8 cellular contexts compared by ENCODE assay signal in genomic region chr14:34051966-34052657, GRCh38.
A peak's percentile ranks its signal among the peaks of the same experiment; 100 is the strongest.
DNase-seq lines count a peak whose midpoint lies in the region; ATAC-seq and TF ChIP-seq lines count a peak whose summit lies in the region.

No MANE protein-coding gene starts in this region.

- H3K4me3 ChIP-seq in Caco-2 (ENCODE audit: low read depth, low read length) (no peak overlapping the region), NB4 (ENCODE audit: low read depth, low read length) (no peak overlapping the region), fibroblast of the aortic adventitia (ENCODE audit: low read depth, low read length) (no peak overlapping the region)

- no peaks in the 10 kb centered on the region for H3K9me3 ChIP-seq in Caco-2

- no peak overlapping the region for H3K4me3 Mint-ChIP-seq in Caco-2 (ENCODE audit: unreplicated experiment)

- TF ChIP-seq POLR2A in NB4 (IDR thresholded peaks at IDR 0.05; ENCODE audit: extremely low read depth, insufficient read length), result no peak

- intact Hi-C loops in Caco-2 (cut with micrococcal nuclease; ENCODE audit: unreplicated experiment), result no loop called here

- no peaks in the 10 kb centered on the region for H3K27me3 ChIP-seq in Caco-2 (replicated peaks; ENCODE audit: control insufficient read depth, insufficient read depth, low read length)

- peaks cover 48% of the 10 kb centered on the region for H3K4me1 Mint-ChIP-seq in Caco-2 (ENCODE audit: low read depth, unreplicated experiment)

- BruUV-seq in Caco-2 (replicated peaks; lab: Mats Ljungman, UMichigan), result TSS peak; percentile 85

- POLR2A ChIA-PET in Caco-2 (lab: Charles Lee), result interaction anchor here (0.8 to 1.6 kb wide), 3 partner anchors 8 to 102 kb away, joined by 4 to 8 read pairs (median 4); partner anchors contain the start of gene EGLN3

- H3K27me3 Mint-ChIP-seq in Caco-2 (ENCODE audit: insufficient read depth, unreplicated experiment), result no peaks in the 10 kb centered on the region

- H3K9me3 Mint-ChIP-seq in Caco-2 (ENCODE audit: unreplicated experiment), result peaks cover 15% of the 10 kb centered on the region

- peaks cover 35% of the 10 kb centered on the region for H3K4me1 ChIP-seq in Caco-2

- no peaks in the 10 kb centered on the region for H3K36me3 ChIP-seq in Caco-2 (ENCODE audit: control insufficient read depth, insufficient read depth, low read length)

- peaks cover 4% of the 10 kb centered on the region for H3K36me3 Mint-ChIP-seq in Caco-2 (ENCODE audit: insufficient read depth, unreplicated experiment)

- peak overlapping the region; percentile 86 for H3K27ac Mint-ChIP-seq in Caco-2 (ENCODE audit: unreplicated experiment)

- CTCF ChIA-PET in Caco-2 (lab: Charles Lee), result interaction anchor here (0.6 to 1.1 kb wide), 2 partner anchors 8 to 26 kb away, joined by 3 to 4 read pairs; no protein-coding TSS in a partner anchor

- TF ChIP-seq CTCF in Caco-2 (IDR thresholded peaks at IDR 0.05; ENCODE audit: insufficient read depth in 1 of 2, low read depth in 1 of 2, low read length in 1 of 2, severe bottlenecking in 1 of 2, unreplicated experiment in 1 of 2) (no peak), NB4 (IDR thresholded peaks at IDR 0.05; ENCODE audit: low read depth, low read length) (no peak), fibroblast of the aortic adventitia (IDR thresholded peaks at IDR 0.05; ENCODE audit: insufficient read depth, low read length) (no peak)

- DNase-seq in Caco-2 (peak; percentile 73 to 78), NB4 (ENCODE audit: low read depth) (peak; percentile 56), fibroblast of the aortic adventitia (ENCODE audit: low read depth) (peak; percentile 60), NCI-H446 treated with DMSO at 0.1 percent for 48 hours (lab: John Stamatoyannopoulos, UW) (no peak), NCI-H82 (lab: John Stamatoyannopoulos, UW) (no peak), NCI-H748 treated with DMSO at 0.1 percent for 48 hours (lab: John Stamatoyannopoulos, UW) (no peak)
- DNase-seq in NK-92 treated with Interleukin-12 subunit alpha and Interleukin-12 subunit beta, amount 100 ng/mL, for 24 hours (lab: John Stamatoyannopoulos, UW), result no peak

- peak; percentile 53 for ATAC-seq in GM21737 (IDR thresholded peaks at IDR 0.05; ENCODE audit: unreplicated experiment)

Comparison
In these comparisons a context has a peak if more than half of its experiments do, and no peak if none do; other contexts are left out.
1. DNase-seq: peak in Caco-2 (2 of 2), NB4 (single experiment) and fibroblast of the aortic adventitia (single experiment); none in NCI-H446 treated with DMSO at 0.1 percent for 48 hours (single experiment), NK-92 treated with Interleukin-12 subunit alpha and Interleukin-12 subunit beta, amount 100 ng/mL, for 24 hours (single experiment), NCI-H82 (single experiment) and NCI-H748 treated with DMSO at 0.1 percent for 48 hours (single experiment).